Comparison of ENCODE assay signal across 16 cellular contexts in the genomic region with DNA sequence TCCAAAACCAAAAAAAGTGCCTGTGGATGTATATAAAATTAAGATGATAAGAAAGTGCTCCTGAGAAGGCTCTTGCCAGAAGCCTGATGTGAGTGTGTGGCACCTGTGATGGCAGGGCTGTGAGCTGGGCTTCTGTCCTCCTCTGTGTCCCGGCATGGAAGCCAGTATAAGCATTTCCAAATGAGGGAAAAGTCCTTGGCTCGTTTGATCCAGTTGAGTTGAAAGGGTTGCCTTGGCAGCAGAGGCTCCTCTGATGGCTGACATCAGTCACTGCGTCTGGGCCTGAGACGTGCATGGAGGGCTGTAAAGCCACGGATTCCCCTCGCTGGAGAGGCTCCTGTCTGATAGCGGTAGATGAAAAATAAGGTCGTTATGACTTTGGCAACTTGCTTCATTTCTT.
"Had no signal": no experiment of that assay in that cellular context is flagged by ENCODE, and none has a peak within 500 bp of the region (broad histone marks: within the 10 kb centered on the region; RNA-seq: fewer than 3 reads in every experiment).

No MANE protein-coding gene starts in this region.

- DNase-seq: activated CD4-positive, CD25-positive, alpha-beta regulatory T cell treated with anti-CD3 and anti-CD28 coated beads, Interleukin-2, amount 50 U/mL, for 72 hours; activated naive CD4-positive, alpha-beta T cell treated with anti-CD3 and anti-CD28 coated beads for 36 hours; activated naive CD8-positive, alpha-beta T cell treated with anti-CD3 and anti-CD28 coated beads, Interleukin-2, amount 50 U/mL, for 24 hours; activated T-cell treated with anti-CD3 and anti-CD28 coated beads for 4 hours; left lung; mammary epithelial cell; naive thymus-derived CD8-positive, alpha-beta T cell; psoas muscle; sigmoid colon; stimulated activated CD4-positive, alpha-beta T cell treated with anti-CD3 and anti-CD28 coated beads, Interleukin-1b, Interleukin-23, amount 100 ng/mL, for 48 hours; T-helper 9 cell; upper lobe of right lung had no signal

- H3K27ac Mint-ChIP-seq: activated naive CD4-positive, alpha-beta T cell treated with anti-CD3 and anti-CD28 coated beads for 36 hours; activated naive CD8-positive, alpha-beta T cell treated with anti-CD3 and anti-CD28 coated beads, Interleukin-2, amount 50 U/mL, for 24 hours; activated T-helper 2 cell treated with anti-CD3 and anti-CD28 coated beads, Interferon-gamma antibody, Interleukin-2, Interleukin-4, amounts not matched to agents 10 μg/mL and 5 μg/mL and 100 μg/mL, durations not matched to agents 14 hours and 24 hours and 36 hours had no signal

- H3K4me3 Mint-ChIP-seq: activated naive CD4-positive, alpha-beta T cell treated with anti-CD3 and anti-CD28 coated beads for 36 hours; activated naive CD8-positive, alpha-beta T cell treated with anti-CD3 and anti-CD28 coated beads, Interleukin-2, amount 50 U/mL, for 24 hours; naive thymus-derived CD8-positive, alpha-beta T cell had no signal

- H3K4me1 ChIP-seq: ascending aorta, left lung, psoas muscle, sigmoid colon, upper lobe of right lung had no signal

- H3K9me3 ChIP-seq: ascending aorta, gastroesophageal sphincter, left lung, psoas muscle, sigmoid colon, thoracic aorta, upper lobe of right lung had no signal

- H3K27me3 Mint-ChIP-seq: activated naive CD8-positive, alpha-beta T cell treated with anti-CD3 and anti-CD28 coated beads, Interleukin-2, amount 50 U/mL, for 24 hours; naive thymus-derived CD8-positive, alpha-beta T cell had no signal

- H3K27ac ChIP-seq: ascending aorta, gastroesophageal sphincter, left lung, psoas muscle, sigmoid colon, thoracic aorta, upper lobe of right lung had no signal

- H3K4me3 ChIP-seq: ascending aorta, gastroesophageal sphincter, left lung, psoas muscle, sigmoid colon, thoracic aorta, upper lobe of right lung had no signal

- H3K27me3 ChIP-seq: ascending aorta, gastroesophageal sphincter, left lung, sigmoid colon, upper lobe of right lung had no signal

- H3K9me3 Mint-ChIP-seq: activated naive CD4-positive, alpha-beta T cell treated with anti-CD3 and anti-CD28 coated beads for 36 hours; activated naive CD8-positive, alpha-beta T cell treated with anti-CD3 and anti-CD28 coated beads, Interleukin-2, amount 50 U/mL, for 24 hours; activated T-helper 2 cell treated with anti-CD3 and anti-CD28 coated beads, Interferon-gamma antibody, Interleukin-2, Interleukin-4, amounts not matched to agents 10 μg/mL and 5 μg/mL and 100 μg/mL, durations not matched to agents 14 hours and 24 hours and 36 hours; naive thymus-derived CD8-positive, alpha-beta T cell had no signal

- H3K4me1 Mint-ChIP-seq: activated naive CD8-positive, alpha-beta T cell treated with anti-CD3 and anti-CD28 coated beads, Interleukin-2, amount 50 U/mL, for 24 hours had no signal

- ATAC-seq: activated naive CD8-positive, alpha-beta T cell treated with anti-CD3 and anti-CD28 coated beads, Interleukin-2, amount 50 U/mL, for 24 hours; gastroesophageal sphincter; left lung; naive thymus-derived CD8-positive, alpha-beta T cell; psoas muscle; upper lobe of right lung had no signal
